Comparison of ENCODE assay signal across 1 cellular context in genomic region chr13:70623260-70623659, GRCh38.
TF ChIP-seq lines count a peak whose summit lies in the region.

No MANE protein-coding gene starts in this region.

TF ChIP-seq in HepG2, 621 proteins besides CTCF, POLR2A, EP300 and RAD21 (continued from another document):
- TF ChIP-seq ZNF407 (CRISPR knock-in tag; IDR thresholded peaks at IDR 0.05; ENCODE audit: not compliant biosample characterization), result no peak
- no peak for TF ChIP-seq PPARG (CRISPR knock-in tag; conservative IDR thresholded peaks at IDR 0.05)
- TF ChIP-seq ZNF652 (CRISPR knock-in tag; IDR thresholded peaks at IDR 0.05; ENCODE audit: borderline replicate concordance, low read depth), result 0 out of 2 replicates have a peak, but pooled peaks have one; percentile 44
- TF ChIP-seq CHD2 (IDR thresholded peaks at IDR 0.05; ENCODE audit: low read depth, low read length), result no peak
TF ChIP-seq in HepG2: peak in this region for 3.
